8 cellular contexts compared by ENCODE assay signal in genomic region chr7:29408841-29409243, GRCh38.
A peak's percentile ranks its signal among the peaks of the same experiment; 100 is the strongest.
DNase-seq lines count a peak whose midpoint lies in the region; ATAC-seq lines count a peak whose summit lies in the region.

No MANE protein-coding gene starts in this region.

- H3K27ac Mint-ChIP-seq in activated CD4-positive, alpha-beta T cell treated with anti-CD3 and anti-CD28 coated beads for 36 hours: no peak overlapping the region
- H3K27ac Mint-ChIP-seq in stimulated activated naive CD8-positive, alpha-beta T cell treated with anti-CD3 and anti-CD28 coated beads, Interleukin-15, amount 100 ng/mL, for 72 hours: no peak overlapping the region

- peak; percentile 62 for ATAC-seq in HG02938 (IDR thresholded peaks at IDR 0.05; ENCODE audit: unreplicated experiment)
- ATAC-seq in activated CD4-positive, alpha-beta T cell treated with anti-CD3 and anti-CD28 coated beads for 36 hours: peak; percentile 66
- ATAC-seq in stimulated activated naive CD8-positive, alpha-beta T cell treated with anti-CD3 and anti-CD28 coated beads, Interleukin-15, amount 100 ng/mL, for 72 hours: peak; percentile 45
- ATAC-seq in GM19035 (IDR thresholded peaks at IDR 0.05; ENCODE audit: unreplicated experiment): no peak

- CTCF ChIA-PET in activated CD4-positive, alpha-beta T cell treated with anti-CD3 and anti-CD28 coated beads for 36 hours (lab: Charles Lee): interaction anchor here (0.6 to 4.4 kb wide), 36 partner anchors 9 to 501 kb away, joined by 3 to 60 read pairs (median 4); partner anchors contain the start of gene TRIL

- POLR2A ChIA-PET in activated CD4-positive, alpha-beta T cell treated with anti-CD3 and anti-CD28 coated beads for 36 hours (lab: Charles Lee): no interaction called here

- no peaks in the 10 kb centered on the region for H3K27me3 Mint-ChIP-seq in activated CD4-positive, alpha-beta T cell treated with anti-CD3 and anti-CD28 coated beads for 36 hours
- H3K27me3 Mint-ChIP-seq in stimulated activated naive CD8-positive, alpha-beta T cell treated with anti-CD3 and anti-CD28 coated beads, Interleukin-15, amount 100 ng/mL, for 72 hours: no peaks in the 10 kb centered on the region

- no peaks in the 10 kb centered on the region for H3K4me1 Mint-ChIP-seq in activated CD4-positive, alpha-beta T cell treated with anti-CD3 and anti-CD28 coated beads for 36 hours
- H3K4me1 Mint-ChIP-seq in stimulated activated naive CD8-positive, alpha-beta T cell treated with anti-CD3 and anti-CD28 coated beads, Interleukin-15, amount 100 ng/mL, for 72 hours: no peaks in the 10 kb centered on the region

- H3K36me3 Mint-ChIP-seq in activated CD4-positive, alpha-beta T cell treated with anti-CD3 and anti-CD28 coated beads for 36 hours (ENCODE audit: low read depth): no peaks in the 10 kb centered on the region

- no peak overlapping the region for H3K4me3 Mint-ChIP-seq in activated CD4-positive, alpha-beta T cell treated with anti-CD3 and anti-CD28 coated beads for 36 hours
- H3K4me3 Mint-ChIP-seq in stimulated activated naive CD8-positive, alpha-beta T cell treated with anti-CD3 and anti-CD28 coated beads, Interleukin-15, amount 100 ng/mL, for 72 hours: no peak overlapping the region

- intact Hi-C loops in activated CD4-positive, alpha-beta T cell treated with anti-CD3 and anti-CD28 coated beads for 36 hours (cut with DNase I, micrococcal nuclease): loop anchor here (1.0 to 5.0 kb wide), 6 partner anchors 167 to 487 kb away; no protein-coding TSS in a partner anchor

- DNase-seq in EH (ENCODE audit: low read depth) (peak; percentile 84), NCI-H2227 (lab: John Stamatoyannopoulos, UW; ENCODE audit: unreplicated experiment) (peak; percentile 82), medulla oblongata (ENCODE audit: extremely low spot score) (peak; percentile 93)
- peak; percentile 63 for DNase-seq in activated CD4-positive, alpha-beta T cell treated with anti-CD3 and anti-CD28 coated beads for 36 hours
- DNase-seq in effector CD4-positive, alpha-beta T cell: peak; percentile 52
- peak; percentile 46 to 52 for DNase-seq in stimulated activated naive CD8-positive, alpha-beta T cell treated with anti-CD3 and anti-CD28 coated beads, Interleukin-15, amount 100 ng/mL, for 72 hours

- H3K9me3 Mint-ChIP-seq in activated CD4-positive, alpha-beta T cell treated with anti-CD3 and anti-CD28 coated beads for 36 hours (ENCODE audit: low read depth): no peaks in the 10 kb centered on the region
- no peaks in the 10 kb centered on the region for H3K9me3 Mint-ChIP-seq in stimulated activated naive CD8-positive, alpha-beta T cell treated with anti-CD3 and anti-CD28 coated beads, Interleukin-15, amount 100 ng/mL, for 72 hours
